17 cellular contexts compared by ENCODE assay signal in the genomic region with DNA sequence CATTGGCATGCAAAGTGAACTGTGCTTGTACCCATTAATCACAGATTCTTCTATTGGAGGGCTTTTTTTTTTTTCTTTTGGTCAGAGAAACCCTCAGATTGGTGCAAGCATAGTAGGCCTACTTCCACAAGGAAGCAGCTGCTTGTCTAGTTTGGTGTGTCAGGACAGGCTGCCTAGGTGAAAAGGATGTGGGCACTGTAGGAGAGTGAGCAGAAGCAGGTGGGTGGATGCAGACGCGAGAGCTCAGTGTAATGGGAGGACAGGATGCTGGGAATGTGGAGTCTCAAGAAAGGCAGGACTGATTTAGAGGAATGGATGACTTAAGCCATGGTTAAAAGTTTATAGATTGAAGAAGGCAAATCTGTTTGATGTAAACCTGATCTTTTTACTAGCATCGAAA. TPM values are rescaled to one million over a fixed set of nuclear protein-coding genes. Genes with fewer than 3 reads are reported as not detected.
DNase-seq lines count a peak whose midpoint lies in the region; ATAC-seq and TF ChIP-seq lines count a peak whose summit lies in the region.
"Had no signal": no experiment of that assay in that cellular context is flagged by ENCODE, and none has a peak within 500 bp of the region (broad histone marks: within the 10 kb centered on the region; RNA-seq: fewer than 3 reads in every experiment).

No MANE protein-coding gene starts in this region.

- H3K27me3 Mint-ChIP-seq in WTC11 (ENCODE audit: low read depth) = no peaks in the 10 kb centered on the region
- no peaks in the 10 kb centered on the region for H3K27me3 Mint-ChIP-seq in naive B cell

- TF ChIP-seq CTCF in DND-41 (IDR thresholded peaks at IDR 0.05; ENCODE audit: borderline replicate concordance, extremely low read depth, low read length, poor library complexity, severe bottlenecking) = no peak
- no peak for TF ChIP-seq CTCF in WTC11 (IDR thresholded peaks at IDR 0.05)

- H3K4me3 Mint-ChIP-seq in WTC11 (no peak overlapping the region), naive B cell (peak overlapping the region in 5 of 8 donors; percentile 10 to 99 (median 47))

- H3K9ac ChIP-seq in BLaER1 treated with 17β-estradiol and CSF1 and Interleukin-3, amounts not matched to agents 10 nM and 100 nM = no peak overlapping the region
- H3K9ac ChIP-seq in DND-41 (ENCODE audit: low read depth, low read length) = no peak overlapping the region

- CTCF ChIA-PET in WTC11 (lab: Charles Lee) = no interaction called here

- H3K9me3 ChIP-seq in BLaER1 treated with 17β-estradiol and CSF1 and Interleukin-3, amounts not matched to agents 10 nM and 100 nM (replicated peaks in 1 of 11) = no peaks in the 10 kb centered on the region
- H3K9me3 ChIP-seq in DND-41 (ENCODE audit: insufficient read depth, low read length, severe bottlenecking) = no peaks in the 10 kb centered on the region
- H3K9me3 ChIP-seq: gastrocnemius medialis, sigmoid colon had no signal

- H3K4me2 ChIP-seq in BLaER1 treated with 17β-estradiol and CSF1 and Interleukin-3, amounts not matched to agents 10 nM and 100 nM = peak overlapping the region in 10 of 11 experiments; percentile 73 to 94 (median 90); a peak in 13 of 22 replicates
- H3K4me2 ChIP-seq in DND-41 (ENCODE audit: insufficient read depth, low read length) = peak overlapping the region; percentile 72; the same call in 1 of the 2 replicates

- peaks cover 14 to 82% (median 68%) of the 10 kb centered on the region in 11 experiments; a peak in 20 of 22 replicates for H4K20me1 ChIP-seq in BLaER1 treated with 17β-estradiol and CSF1 and Interleukin-3, amounts not matched to agents 10 nM and 100 nM
- peaks cover 34% of the 10 kb centered on the region; the same call in 1 of the 2 replicates for H4K20me1 ChIP-seq in DND-41 (ENCODE audit: insufficient read depth, low read length)

- peaks cover 30 to 32% (median 31%) of the 10 kb centered on the region in 10 experiments for H3K4me1 ChIP-seq in BLaER1 treated with 17β-estradiol and CSF1 and Interleukin-3, amounts not matched to agents 10 nM and 100 nM
- H3K4me1 ChIP-seq in DND-41 (ENCODE audit: insufficient read depth, low read length) = peaks cover 41% of the 10 kb centered on the region

- no peak overlapping the region for H3K27ac ChIP-seq in BLaER1 treated with 17β-estradiol and CSF1 and Interleukin-3, amounts not matched to agents 10 nM and 100 nM
- H3K27ac ChIP-seq in DND-41 (ENCODE audit: low read length) = no peak overlapping the region
- H3K27ac ChIP-seq: gastrocnemius medialis, sigmoid colon had no signal

- H3K36me3 Mint-ChIP-seq in WTC11 (peaks cover 29% of the 10 kb centered on the region), naive B cell (peaks cover 0 to 13% of the 10 kb centered on the region in 2 donors)

- H3K4me3 ChIP-seq in BLaER1 treated with 17β-estradiol and CSF1 and Interleukin-3, amounts not matched to agents 10 nM and 100 nM = no peak overlapping the region
- H3K4me3 ChIP-seq in DND-41 (ENCODE audit: low read depth in 1 of 2, low read length in 2 of 2) = no peak overlapping the region; a peak in 1 of 4 replicates
- H3K4me3 ChIP-seq: gastrocnemius medialis, lung, sigmoid colon had no signal

- ATAC-seq in DND-41 (ENCODE audit: insufficient read depth, low read depth) = no peak
- no peak for ATAC-seq in WTC11
- ATAC-seq in naive B cell (ENCODE audit: low read depth in 2 of 2) = no peak
- ATAC-seq in GM21381 (IDR thresholded peaks at IDR 0.05; ENCODE audit: unreplicated experiment) = no peak
- ATAC-seq: gastrocnemius medialis had no signal

- H3K36me3 ChIP-seq in BLaER1 treated with 17β-estradiol and CSF1 and Interleukin-3, amounts not matched to agents 10 nM and 100 nM = peaks cover 30 to 66% (median 48%) of the 10 kb centered on the region in 11 experiments; a peak in 21 of 22 replicates
- peaks cover 47% of the 10 kb centered on the region for H3K36me3 ChIP-seq in DND-41 (ENCODE audit: insufficient read depth, low read length)

- H3K4me1 Mint-ChIP-seq in WTC11 (peaks cover 33% of the 10 kb centered on the region), naive B cell (peaks cover 38 to 57% (median 45%) of the 10 kb centered on the region in 3 donors)

- H3K27ac Mint-ChIP-seq in WTC11 (peak overlapping the region; percentile 62), naive B cell (peak overlapping the region in 3 of 6 donors; percentile 14 to 84 (median 57))

- H3K79me2 ChIP-seq in DND-41 (ENCODE audit: insufficient read depth, low read length) = peaks cover 84% of the 10 kb centered on the region

- no peak overlapping the region for H2AFZ ChIP-seq in DND-41 (ENCODE audit: low read depth, low read length)

- POLR2A ChIA-PET in WTC11 (lab: Charles Lee) = interaction anchor here (0.7 kb wide), 1 partner anchor 56 kb away, joined by 5 read pairs; no protein-coding TSS in a partner anchor

- H3K9me3 Mint-ChIP-seq in WTC11 = no peaks in the 10 kb centered on the region
- H3K9me3 Mint-ChIP-seq in naive B cell = no peaks in the 10 kb centered on the region

- DNase-seq in DND-41 = no peak
- no peak for DNase-seq in WTC11 (ENCODE audit: low spot score)
- DNase-seq in naive B cell = no peak
- no peak for DNase-seq in GM19238 (ENCODE audit: insufficient read length, low spot score)
- DNase-seq in NCI-H146 treated with DMSO at 0.1 percent for 48 hours (lab: John Stamatoyannopoulos, UW; ENCODE audit: unreplicated experiment) = no peak
- DNase-seq: EL; gastrocnemius medialis; KBM-7; NCI-H1417; NCI-H2227 treated with DMSO at 0.1 percent for 48 hours; occipital lobe; SIG-M5; sigmoid colon; stimulated activated CD4-positive, alpha-beta T cell treated with anti-CD3 and anti-CD28 coated beads, Interleukin-4, amount 100 ng/mL, for 24 hours had no signal

- H3K27me3 ChIP-seq in BLaER1 treated with 17β-estradiol and CSF1 and Interleukin-3, amounts not matched to agents 10 nM and 100 nM = no peaks in the 10 kb centered on the region
- no peaks in the 10 kb centered on the region for H3K27me3 ChIP-seq in DND-41 (ENCODE audit: insufficient read depth, low read length, poor library complexity)
- H3K27me3 ChIP-seq: gastrocnemius medialis, sigmoid colon had no signal

TF ChIP-seq in WTC11, 78 proteins besides CTCF, POLR2A, EP300 and RAD21 (continues in another document):
- TF ChIP-seq NR3C1 (CRISPR knock-in tag; conservative IDR thresholded peaks at IDR 0.05; ENCODE audit: low read depth) = no peak
- TF ChIP-seq, protein P1, sequence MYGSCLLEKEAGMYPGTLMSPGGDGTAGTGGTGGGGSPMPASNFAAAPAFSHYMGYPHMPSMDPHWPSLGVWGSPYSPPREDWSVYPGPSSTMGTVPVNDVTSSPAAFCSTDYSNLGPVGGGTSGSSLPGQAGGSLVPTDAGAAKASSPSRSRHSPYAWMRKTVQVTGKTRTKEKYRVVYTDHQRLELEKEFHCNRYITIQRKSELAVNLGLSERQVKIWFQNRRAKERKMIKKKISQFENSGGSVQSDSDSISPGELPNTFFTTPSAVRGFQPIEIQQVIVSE (CRISPR knock-in tag; IDR thresholded peaks at IDR 0.05; ENCODE audit: borderline replicate concordance) = no peak
- TF ChIP-seq, protein P2, sequence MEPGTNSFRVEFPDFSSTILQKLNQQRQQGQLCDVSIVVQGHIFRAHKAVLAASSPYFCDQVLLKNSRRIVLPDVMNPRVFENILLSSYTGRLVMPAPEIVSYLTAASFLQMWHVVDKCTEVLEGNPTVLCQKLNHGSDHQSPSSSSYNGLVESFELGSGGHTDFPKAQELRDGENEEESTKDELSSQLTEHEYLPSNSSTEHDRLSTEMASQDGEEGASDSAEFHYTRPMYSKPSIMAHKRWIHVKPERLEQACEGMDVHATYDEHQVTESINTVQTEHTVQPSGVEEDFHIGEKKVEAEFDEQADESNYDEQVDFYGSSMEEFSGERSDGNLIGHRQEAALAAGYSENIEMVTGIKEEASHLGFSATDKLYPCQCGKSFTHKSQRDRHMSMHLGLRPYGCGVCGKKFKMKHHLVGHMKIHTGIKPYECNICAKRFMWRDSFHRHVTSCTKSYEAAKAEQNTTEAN (CRISPR knock-in tag; IDR thresholded peaks at IDR 0.05) = no peak
- TF ChIP-seq SOX15 (CRISPR knock-in tag; IDR thresholded peaks at IDR 0.05) = no peak
- TF ChIP-seq TEAD1 (CRISPR knock-in tag; IDR thresholded peaks at IDR 0.05) = no peak
- TF ChIP-seq NFATC4 (CRISPR knock-in tag; IDR thresholded peaks at IDR 0.05) = no peak
- no peak for TF ChIP-seq KAT7 (CRISPR knock-in tag; IDR thresholded peaks at IDR 0.05; ENCODE audit: borderline replicate concordance)
- TF ChIP-seq, protein P3, sequence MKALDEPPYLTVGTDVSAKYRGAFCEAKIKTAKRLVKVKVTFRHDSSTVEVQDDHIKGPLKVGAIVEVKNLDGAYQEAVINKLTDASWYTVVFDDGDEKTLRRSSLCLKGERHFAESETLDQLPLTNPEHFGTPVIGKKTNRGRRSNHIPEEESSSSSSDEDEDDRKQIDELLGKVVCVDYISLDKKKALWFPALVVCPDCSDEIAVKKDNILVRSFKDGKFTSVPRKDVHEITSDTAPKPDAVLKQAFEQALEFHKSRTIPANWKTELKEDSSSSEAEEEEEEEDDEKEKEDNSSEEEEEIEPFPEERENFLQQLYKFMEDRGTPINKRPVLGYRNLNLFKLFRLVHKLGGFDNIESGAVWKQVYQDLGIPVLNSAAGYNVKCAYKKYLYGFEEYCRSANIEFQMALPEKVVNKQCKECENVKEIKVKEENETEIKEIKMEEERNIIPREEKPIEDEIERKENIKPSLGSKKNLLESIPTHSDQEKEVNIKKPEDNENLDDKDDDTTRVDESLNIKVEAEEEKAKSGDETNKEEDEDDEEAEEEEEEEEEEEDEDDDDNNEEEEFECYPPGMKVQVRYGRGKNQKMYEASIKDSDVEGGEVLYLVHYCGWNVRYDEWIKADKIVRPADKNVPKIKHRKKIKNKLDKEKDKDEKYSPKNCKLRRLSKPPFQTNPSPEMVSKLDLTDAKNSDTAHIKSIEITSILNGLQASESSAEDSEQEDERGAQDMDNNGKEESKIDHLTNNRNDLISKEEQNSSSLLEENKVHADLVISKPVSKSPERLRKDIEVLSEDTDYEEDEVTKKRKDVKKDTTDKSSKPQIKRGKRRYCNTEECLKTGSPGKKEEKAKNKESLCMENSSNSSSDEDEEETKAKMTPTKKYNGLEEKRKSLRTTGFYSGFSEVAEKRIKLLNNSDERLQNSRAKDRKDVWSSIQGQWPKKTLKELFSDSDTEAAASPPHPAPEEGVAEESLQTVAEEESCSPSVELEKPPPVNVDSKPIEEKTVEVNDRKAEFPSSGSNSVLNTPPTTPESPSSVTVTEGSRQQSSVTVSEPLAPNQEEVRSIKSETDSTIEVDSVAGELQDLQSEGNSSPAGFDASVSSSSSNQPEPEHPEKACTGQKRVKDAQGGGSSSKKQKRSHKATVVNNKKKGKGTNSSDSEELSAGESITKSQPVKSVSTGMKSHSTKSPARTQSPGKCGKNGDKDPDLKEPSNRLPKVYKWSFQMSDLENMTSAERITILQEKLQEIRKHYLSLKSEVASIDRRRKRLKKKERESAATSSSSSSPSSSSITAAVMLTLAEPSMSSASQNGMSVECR (CRISPR knock-in tag; IDR thresholded peaks at IDR 0.05; ENCODE audit: borderline replicate concordance) = no peak

RNA-seq across cellular contexts. Expression of a gene that starts 3.1 kb away (rescaled TPM):
- total RNA-seq in WTC11 (2021) = 136 to 144 TPM (median 141 TPM) in 3 replicates
- 100 to 1,000 TPM in 1 of 6 donors, 10 to 100 TPM in 5; 65.3 to 114 (median 80.7) TPM for polyA plus RNA-seq in naive B cell (ENCODE audit: low read depth in 6 of 6)

RNA-seq across cellular contexts. Expression of a gene that starts 3.6 kb away (rescaled TPM):
- total RNA-seq in WTC11 (2021) = 29.2 to 33.7 TPM (median 32.7 TPM) in 3 replicates
- polyA plus RNA-seq in naive B cell (ENCODE audit: low read depth in 6 of 6) = 10 to 100 TPM; 24.1 to 34.4 (median 32.0) TPM

RNA-seq across cellular contexts. Expression of a gene that starts 54.5 kb away (rescaled TPM):
- total RNA-seq in WTC11 (2021) = 4.2 to 5.3 TPM (median 4.8 TPM) in 3 replicates
- under 1 TPM in 1 of 6 donors, not detected in 5; 0.08 TPM for polyA plus RNA-seq in naive B cell (ENCODE audit: low read depth in 6 of 6)
